ENCODE assay signal across 2 cellular contexts in the genomic region with DNA sequence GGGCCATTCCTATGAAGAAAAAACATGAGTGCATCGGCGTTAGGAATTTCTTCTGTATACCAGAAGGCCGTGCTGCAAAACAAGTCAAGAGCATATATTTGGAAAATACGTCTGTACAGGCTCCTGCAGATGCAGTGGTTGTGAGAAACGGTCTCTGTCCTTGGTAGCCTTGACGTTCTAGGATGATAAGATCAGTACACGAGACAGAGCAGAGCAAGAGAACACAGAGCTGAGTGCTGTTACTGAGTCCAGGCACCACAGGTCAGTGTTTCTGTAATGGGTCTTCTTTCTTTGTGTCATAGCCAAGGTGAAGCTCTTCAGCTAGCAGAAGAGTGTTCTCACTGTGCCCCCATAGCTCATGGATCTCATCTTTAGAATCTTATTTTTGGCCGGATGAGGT.
TF ChIP-seq lines count a peak whose summit lies in the region.

No MANE protein-coding gene starts in this region.

TF ChIP-seq in HEK293, 187 proteins besides CTCF, POLR2A, EP300 and RAD21 (continued from another document):
- TF ChIP-seq, protein P1, sequence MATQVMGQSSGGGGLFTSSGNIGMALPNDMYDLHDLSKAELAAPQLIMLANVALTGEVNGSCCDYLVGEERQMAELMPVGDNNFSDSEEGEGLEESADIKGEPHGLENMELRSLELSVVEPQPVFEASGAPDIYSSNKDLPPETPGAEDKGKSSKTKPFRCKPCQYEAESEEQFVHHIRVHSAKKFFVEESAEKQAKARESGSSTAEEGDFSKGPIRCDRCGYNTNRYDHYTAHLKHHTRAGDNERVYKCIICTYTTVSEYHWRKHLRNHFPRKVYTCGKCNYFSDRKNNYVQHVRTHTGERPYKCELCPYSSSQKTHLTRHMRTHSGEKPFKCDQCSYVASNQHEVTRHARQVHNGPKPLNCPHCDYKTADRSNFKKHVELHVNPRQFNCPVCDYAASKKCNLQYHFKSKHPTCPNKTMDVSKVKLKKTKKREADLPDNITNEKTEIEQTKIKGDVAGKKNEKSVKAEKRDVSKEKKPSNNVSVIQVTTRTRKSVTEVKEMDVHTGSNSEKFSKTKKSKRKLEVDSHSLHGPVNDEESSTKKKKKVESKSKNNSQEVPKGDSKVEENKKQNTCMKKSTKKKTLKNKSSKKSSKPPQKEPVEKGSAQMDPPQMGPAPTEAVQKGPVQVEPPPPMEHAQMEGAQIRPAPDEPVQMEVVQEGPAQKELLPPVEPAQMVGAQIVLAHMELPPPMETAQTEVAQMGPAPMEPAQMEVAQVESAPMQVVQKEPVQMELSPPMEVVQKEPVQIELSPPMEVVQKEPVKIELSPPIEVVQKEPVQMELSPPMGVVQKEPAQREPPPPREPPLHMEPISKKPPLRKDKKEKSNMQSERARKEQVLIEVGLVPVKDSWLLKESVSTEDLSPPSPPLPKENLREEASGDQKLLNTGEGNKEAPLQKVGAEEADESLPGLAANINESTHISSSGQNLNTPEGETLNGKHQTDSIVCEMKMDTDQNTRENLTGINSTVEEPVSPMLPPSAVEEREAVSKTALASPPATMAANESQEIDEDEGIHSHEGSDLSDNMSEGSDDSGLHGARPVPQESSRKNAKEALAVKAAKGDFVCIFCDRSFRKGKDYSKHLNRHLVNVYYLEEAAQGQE (tag by site-specific recombination; IDR thresholded peaks at IDR 0.05): peak; percentile 44; the same call in 1 of the 2 replicates

TF ChIP-seq in K562, 482 proteins besides CTCF, POLR2A, EP300 and RAD21 (continued from another document):
- TF ChIP-seq ZNF280B (CRISPR knock-in tag; IDR thresholded peaks at IDR 0.05) (no peak), CAMTA2 (CRISPR knock-in tag; conservative IDR thresholded peaks at IDR 0.05) (no peak), NCOA1 (IDR thresholded peaks at IDR 0.05; ENCODE audit: low read depth) (no peak)
TF ChIP-seq in K562: peak in this region for 0.
